3 cellular contexts compared by ENCODE assay signal in the genomic region with DNA sequence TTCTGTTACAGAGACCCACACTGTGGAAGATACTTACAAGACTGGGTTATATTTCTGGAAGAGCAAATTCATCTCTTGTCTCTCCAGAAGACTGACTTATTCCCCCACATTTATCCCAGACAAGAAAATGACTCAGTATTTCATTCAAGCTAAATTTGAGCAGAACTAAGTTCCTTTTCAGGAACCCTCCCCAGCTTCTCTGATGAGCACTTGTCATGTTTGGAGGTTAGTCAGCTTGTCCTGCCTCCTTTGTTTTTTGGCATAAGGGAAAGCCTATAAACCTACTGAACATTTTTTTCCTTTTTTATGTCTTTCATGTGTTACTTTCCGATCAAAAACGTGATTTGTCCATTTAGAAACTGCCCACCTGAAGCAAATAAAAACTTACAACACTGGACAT.
"Had no signal": no experiment of that assay in that cellular context is flagged by ENCODE, and none has a peak within 500 bp of the region (broad histone marks: within the 10 kb centered on the region; RNA-seq: fewer than 3 reads in every experiment).

No MANE protein-coding gene starts in this region.

- DNase-seq: GDM1, GF-D8 had no signal

- ATAC-seq: GM12878 had no signal

- H3K4me3 ChIP-seq: GM12878 had no signal
